Comparison of ENCODE assay signal across 8 cellular contexts in the genomic region with DNA sequence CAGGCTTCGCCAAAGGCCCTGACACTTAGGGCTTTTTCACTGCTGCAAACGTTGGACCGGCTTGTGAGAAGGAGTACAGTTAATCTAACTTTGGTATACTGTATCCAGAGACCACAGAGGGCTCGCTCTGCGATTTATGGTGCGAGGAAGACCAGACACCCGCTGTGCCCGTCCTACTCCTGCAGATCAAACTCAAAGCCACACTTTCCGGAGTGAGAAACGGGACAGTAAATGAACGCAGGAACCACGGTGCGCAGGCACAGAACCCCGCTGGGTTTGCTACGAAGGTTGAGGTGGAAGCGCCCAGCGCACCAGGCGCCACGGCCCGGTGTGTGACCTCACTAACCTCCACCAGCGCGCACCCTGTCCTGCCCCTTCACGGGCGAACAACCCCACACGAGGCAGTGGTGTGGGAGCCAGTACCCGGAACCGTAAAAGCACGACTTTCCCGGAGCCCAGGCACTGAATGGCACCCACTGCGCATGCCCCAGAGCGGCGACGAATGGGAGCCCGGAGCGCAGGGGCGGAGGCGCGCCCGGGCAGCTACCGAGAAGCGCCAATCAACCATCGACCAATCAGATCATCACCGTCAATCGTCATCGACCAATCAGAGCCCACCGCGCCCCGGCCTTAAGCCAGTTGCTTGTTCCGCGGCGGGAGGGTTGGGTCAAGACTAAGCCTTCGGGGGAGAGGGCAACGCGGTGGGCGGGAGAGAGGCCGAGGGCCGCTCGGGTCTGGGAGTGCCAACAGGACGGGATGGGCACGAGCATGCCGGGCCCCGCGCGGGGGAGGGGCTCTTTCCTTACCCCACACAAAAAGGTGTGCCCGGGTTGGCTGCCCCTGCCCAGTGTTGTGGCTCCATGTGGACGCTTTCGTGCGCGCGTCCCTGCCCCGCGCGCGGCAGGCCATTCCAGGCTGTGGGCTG. TPM values are rescaled to one million over a fixed set of nuclear protein-coding genes. Genes with fewer than 3 reads are reported as not detected.
DNase-seq lines count a peak whose midpoint lies in the region; ATAC-seq, FAIRE-seq and TF ChIP-seq lines count a peak whose summit lies in the region.

No MANE protein-coding gene starts in this region.

- no peaks in the 10 kb centered on the region for H3F3A ChIP-seq in smooth muscle cell (ENCODE audit: low read depth)

- no peak for FAIRE-seq in bronchial epithelial cell (lab: Jason Lieb, UNC)

- H3K4me1 Mint-ChIP-seq in immature natural killer cell: peaks cover 0 to 9% of the 10 kb centered on the region in 2 donors

- H3K36me3 Mint-ChIP-seq in immature natural killer cell: no peaks in the 10 kb centered on the region

- no peaks in the 10 kb centered on the region for H3K27me3 ChIP-seq in AG04450 (ENCODE audit: control insufficient read depth, insufficient read depth, low read length)
- H3K27me3 ChIP-seq in WERI-Rb-1 (ENCODE audit: insufficient read depth, low read depth, severe bottlenecking): no peaks in the 10 kb centered on the region
- no peaks in the 10 kb centered on the region for H3K27me3 ChIP-seq in bronchial epithelial cell (ENCODE audit: control insufficient read depth, insufficient read depth, low read length)
- H3K27me3 ChIP-seq in smooth muscle cell (ENCODE audit: low read depth): no peaks in the 10 kb centered on the region

- H3K27ac Mint-ChIP-seq in immature natural killer cell: peak overlapping the region; percentile 80 to 94 (median 93)

- H3K9me3 ChIP-seq in AG04450 (ENCODE audit: control insufficient read depth, insufficient read depth, low read length): no peaks in the 10 kb centered on the region
- H3K9me3 ChIP-seq in WERI-Rb-1 (ENCODE audit: severe bottlenecking): no peaks in the 10 kb centered on the region
- H3K9me3 ChIP-seq in smooth muscle cell (replicated peaks; ENCODE audit: low read depth): no peaks in the 10 kb centered on the region

- H3K4me3 Mint-ChIP-seq in immature natural killer cell: peak overlapping the region; percentile 85 to 91 (median 89)

- H3K27ac ChIP-seq in AG04450 (ENCODE audit: low read depth, low read length) (no peak overlapping the region), WERI-Rb-1 (peak overlapping the region; percentile 73), smooth muscle cell (ENCODE audit: low read depth) (no peak overlapping the region)

- DNase-seq in AG04450 (ENCODE audit: low read depth, low spot score) (peak; percentile 73), NCI-H2196 treated with DMSO at 0.1 percent for 48 hours (lab: John Stamatoyannopoulos, UW; ENCODE audit: unreplicated experiment) (peak; percentile 86), WERI-Rb-1 (peak; percentile 93), bronchial epithelial cell (ENCODE audit: low read depth) (peak; percentile 84), immature natural killer cell (peak; percentile 90 to 92 (median 91)), smooth muscle cell (lab: John Stamatoyannopoulos, UW; ENCODE audit: unreplicated experiment) (peak; percentile 47)

- H3K9me3 Mint-ChIP-seq in immature natural killer cell: no peaks in the 10 kb centered on the region

- H3K4me3 ChIP-seq in AG04450 (ENCODE audit: low read depth, low read length) (peak overlapping the region; percentile 79), WERI-Rb-1 (ENCODE audit: low read depth, low read length) (peak overlapping the region; percentile 56), bronchial epithelial cell (ENCODE audit: low read depth, low read length) (peak overlapping the region; percentile 68), smooth muscle cell (peak overlapping the region; percentile 57)

- no peaks in the 10 kb centered on the region for H3K4me1 ChIP-seq in smooth muscle cell (ENCODE audit: low read depth)

- CTCF ChIA-PET in AG04450 (lab: Charles Lee): no interaction called here

- H3K27me3 Mint-ChIP-seq in immature natural killer cell (ENCODE audit: low read depth in 3 of 3): peaks cover 0 to 16% (median 5%) of the 10 kb centered on the region in 3 donors

- no peaks in the 10 kb centered on the region for H3K79me2 ChIP-seq in smooth muscle cell (ENCODE audit: low read depth)

- peak overlapping the region; percentile 28 for H2AFZ ChIP-seq in smooth muscle cell (ENCODE audit: low read depth)

- H3K9ac ChIP-seq in smooth muscle cell (ENCODE audit: low read depth): peak overlapping the region; percentile 28

- H3K36me3 ChIP-seq in WERI-Rb-1 (no peaks in the 10 kb centered on the region), bronchial epithelial cell (ENCODE audit: control insufficient read depth, insufficient read depth, low read length) (no peaks in the 10 kb centered on the region), smooth muscle cell (ENCODE audit: low read depth) (no peaks in the 10 kb centered on the region)

- H4K20me1 ChIP-seq in smooth muscle cell (ENCODE audit: low read depth): no peaks in the 10 kb centered on the region

- peak; percentile 90 for ATAC-seq in GM18907 (IDR thresholded peaks at IDR 0.05; ENCODE audit: unreplicated experiment)
- ATAC-seq in HG03139 (IDR thresholded peaks at IDR 0.05; ENCODE audit: unreplicated experiment): peak; percentile 93

- POLR2A ChIA-PET in AG04450 (lab: Yijun Ruan, JAX): interaction anchor here (0.6 to 0.7 kb wide), 2 partner anchors 21 to 572 kb away, joined by 3 read pairs; partner anchors contain the start of gene WDR45

- TF ChIP-seq CTCF in AG04450 (IDR thresholded peaks at IDR 0.05; ENCODE audit: low read depth, low read length) (no peak), WERI-Rb-1 (IDR thresholded peaks at IDR 0.05; ENCODE audit: low read depth, low read length) (no peak), bronchial epithelial cell (IDR thresholded peaks at IDR 0.05; ENCODE audit: insufficient read depth, low read length, severe bottlenecking) (no peak), smooth muscle cell (IDR thresholded peaks at IDR 0.05; ENCODE audit: borderline replicate concordance, insufficient read depth, poor library complexity, severe bottlenecking) (no peak)

- H3K4me2 ChIP-seq in smooth muscle cell: peak overlapping the region; percentile 88

- 49% methylated on average over 68 of the region's 74 CpGs for WGBS in smooth muscle cell (ENCODE audit: low lambda C conversion rate)

RNA-seq across cellular contexts. Expression of gene WDR45, which starts 21.3 kb away (rescaled TPM):
- polyA plus RNA-seq in AG04450 (2011; rRNA removed): 78.4 and 96.1 TPM in 2 replicates
- 59.5 and 106 TPM in 2 replicates for polyA minus RNA-seq in AG04450 (2011; rRNA and poly(A)+ RNA removed)
- 38.5 and 42.1 TPM in 2 replicates for total RNA-seq in bronchial epithelial cell
- polyA plus RNA-seq in immature natural killer cell: 100 to 1,000 TPM; 104 to 105 (median 104) TPM
- total RNA-seq in smooth muscle cell: 31.4 and 39.6 TPM in 2 replicates
- 38.9 and 49.1 TPM in 2 replicates for polyA plus RNA-seq in smooth muscle cell

RNA-seq across cellular contexts. Expression of gene GPKOW, which starts 22.6 kb away (rescaled TPM):
- polyA plus RNA-seq in AG04450 (2011; rRNA removed) (20.3 and 21.9 TPM in 2 replicates), immature natural killer cell (10 to 100 TPM; 26.3 to 55.3 (median 27.2) TPM), smooth muscle cell (32.0 and 32.4 TPM in 2 replicates)
- polyA minus RNA-seq in AG04450 (2011; rRNA and poly(A)+ RNA removed): 10.6 and 15.0 TPM in 2 replicates
- total RNA-seq in bronchial epithelial cell (22.6 and 31.4 TPM in 2 replicates), smooth muscle cell (15.5 and 28.0 TPM in 2 replicates)

RNA-seq across cellular contexts. Expression of gene PRAF2, which starts 27.2 kb away (rescaled TPM):
- polyA plus RNA-seq in AG04450 (2011; rRNA removed): 27.6 and 41.2 TPM in 2 replicates
- polyA minus RNA-seq in AG04450 (2011; rRNA and poly(A)+ RNA removed): 25.3 and 29.3 TPM in 2 replicates
- 1.7 and 2.6 TPM in 2 replicates for total RNA-seq in bronchial epithelial cell
- 10 to 100 TPM; 27.7 to 66.4 (median 36.3) TPM for polyA plus RNA-seq in immature natural killer cell
- total RNA-seq in smooth muscle cell: 21.3 and 43.6 TPM in 2 replicates
- 134 and 143 TPM in 2 replicates for polyA plus RNA-seq in smooth muscle cell

RNA-seq across cellular contexts. Expression of gene CCDC120, which starts 42.2 kb away (rescaled TPM):
- 0.83 and 1.0 TPM in 2 replicates for polyA plus RNA-seq in AG04450 (2011; rRNA removed)
- polyA minus RNA-seq in AG04450 (2011; rRNA and poly(A)+ RNA removed): 1.00 and 1.1 TPM in 2 replicates
- total RNA-seq in bronchial epithelial cell: 1.1 and 2.2 TPM in 2 replicates
- 1 to 10 TPM in 1 of 3 donors, under 1 TPM in 2; 0.49 to 1.3 (median 0.50) TPM for polyA plus RNA-seq in immature natural killer cell
- total RNA-seq in smooth muscle cell: 1.3 and 2.0 TPM in 2 replicates
- 5.4 and 9.9 TPM in 2 replicates for polyA plus RNA-seq in smooth muscle cell

RNA-seq across cellular contexts. Expression of gene TFE3, which starts 57.8 kb away (rescaled TPM):
- polyA plus RNA-seq in AG04450 (2011; rRNA removed) (28.4 and 42.0 TPM in 2 replicates), immature natural killer cell (1 to 10 TPM; 1.1 to 9.0 (median 4.2) TPM), smooth muscle cell (35.2 and 40.7 TPM in 2 replicates)
- 48.5 and 49.3 TPM in 2 replicates for polyA minus RNA-seq in AG04450 (2011; rRNA and poly(A)+ RNA removed)
- total RNA-seq in bronchial epithelial cell (8.7 and 14.8 TPM in 2 replicates), smooth muscle cell (23.6 and 27.0 TPM in 2 replicates)
